ENCODE assay signal across 11 cellular contexts in genomic region chr17:118339-118917, GRCh38. TPM values are rescaled to one million over a fixed set of nuclear protein-coding genes. Genes with fewer than 3 reads are reported as not detected.
A peak's percentile ranks its signal among the peaks of the same experiment; 100 is the strongest.
DNase-seq lines count a peak whose midpoint lies in the region; ATAC-seq and TF ChIP-seq lines count a peak whose summit lies in the region.
"Not testable (repeated sequence)": the region's sequence is repeated elsewhere in the genome, so short reads cannot be mapped to it uniquely, and the experiment has no call there.
"Had no signal": no experiment of that assay in that cellular context is flagged by ENCODE, and none has a peak within 500 bp of the region (broad histone marks: within the 10 kb centered on the region; RNA-seq: fewer than 3 reads in every experiment).

No MANE protein-coding gene starts in this region.

- H2BK12ac ChIP-seq in H9 (ENCODE audit: insufficient read length, low read depth, low read length): not testable (repeated sequence)

- H2BK5ac ChIP-seq in H9 (ENCODE audit: insufficient read length, low read length): not testable (repeated sequence)

- not testable (repeated sequence) for H2AFZ ChIP-seq in H9 (ENCODE audit: low read length)

- H3T11ph ChIP-seq in H9 (ENCODE audit: low read length): not testable (repeated sequence)

- H4K5ac ChIP-seq in H9 (ENCODE audit: insufficient read length, low read depth, low read length): not testable (repeated sequence)

- not testable (repeated sequence) for H4K20me1 ChIP-seq in H9 (ENCODE audit: control insufficient read depth, insufficient read depth, insufficient read length)

- H3K9me3 Mint-ChIP-seq in CD14-positive monocyte; H9; activated naive CD4-positive, alpha-beta T cell treated with anti-CD3 and anti-CD28 coated beads, Interleukin-2, amount 50 U/mL, for 72 hours: not testable (repeated sequence)

- H3K4me3 ChIP-seq in dorsolateral prefrontal cortex; retinal pigment epithelial cell (ENCODE audit: low read length): not testable (repeated sequence)

- H3K79me2 ChIP-seq in H9 (ENCODE audit: insufficient read depth, low read length): not testable (repeated sequence)

- not testable (repeated sequence) for H2BK20ac ChIP-seq in H9 (ENCODE audit: low read depth, low read length, poor library complexity, severe bottlenecking)

- not testable (repeated sequence) for H3K27me3 ChIP-seq in H9 (ENCODE audit: insufficient read depth, low read length); dorsolateral prefrontal cortex

- not testable (repeated sequence) for H3K4me2 ChIP-seq in H9 (ENCODE audit: insufficient read depth, insufficient read length, low read length)

- H2AK5ac ChIP-seq in H9 (ENCODE audit: insufficient read length, low read length): not testable (repeated sequence)

- H3K9ac ChIP-seq in H9 (ENCODE audit: extremely low read depth, insufficient read length, low read length): not testable (repeated sequence)

- not testable (repeated sequence) for H2BK120ac ChIP-seq in H9 (ENCODE audit: low read depth, low read length, poor library complexity, severe bottlenecking)

- H3K4ac ChIP-seq in H9 (ENCODE audit: low read depth, low read length): not testable (repeated sequence)

- H3K14ac ChIP-seq in H9 (ENCODE audit: insufficient read depth, low read length): not testable (repeated sequence)

- H3K18ac ChIP-seq in H9 (ENCODE audit: insufficient read length, low read depth, low read length): not testable (repeated sequence)

- not testable (repeated sequence) for H3K4me3 Mint-ChIP-seq in CD14-positive monocyte, H9

- not testable (repeated sequence) for H3K27ac ChIP-seq in H9 (ENCODE audit: insufficient read length, low read depth, low read length); dorsolateral prefrontal cortex

- not testable (repeated sequence) for H3K4me1 ChIP-seq in H9 (ENCODE audit: insufficient read depth, low read length)

- H4K8ac ChIP-seq in H9 (replicated peaks; ENCODE audit: insufficient read length, low read depth, low read length): not testable (repeated sequence)

- not testable (repeated sequence) for H3K23ac ChIP-seq in H9 (ENCODE audit: insufficient read length, low read depth, low read length)

- not testable (repeated sequence) for H3K27me3 Mint-ChIP-seq in CD14-positive monocyte (ENCODE audit: low read depth in 3 of 3); H9 (ENCODE audit: low read depth)

- ATAC-seq in activated naive CD4-positive, alpha-beta T cell treated with anti-CD3 and anti-CD28 coated beads, Interleukin-2, amount 50 U/mL, for 72 hours; left cardiac atrium: not testable (repeated sequence)

- DNase-seq in CD14-positive monocyte (ENCODE audit: low spot score) (peak; percentile 53), H9 (peak; percentile 26), RPMI7951 (ENCODE audit: low read depth) (peak; percentile 10), dorsolateral prefrontal cortex (peak in 6 of 10 donors; percentile 41 to 81 (median 52)), left cardiac atrium (peak; percentile 70), mucosa of gallbladder (ENCODE audit: low spot score) (peak; percentile 70)
- peak; percentile 62 to 65 for DNase-seq in activated naive CD4-positive, alpha-beta T cell treated with anti-CD3 and anti-CD28 coated beads, Interleukin-2, amount 50 U/mL, for 72 hours (ENCODE audit: low spot score in 2 of 2)
- not testable (repeated sequence) for DNase-seq in retinal pigment epithelial cell (ENCODE audit: low read depth)

- not testable (repeated sequence) for H2BK15ac ChIP-seq in H9 (ENCODE audit: low read depth, low read length)

- H3K27ac Mint-ChIP-seq in CD14-positive monocyte; H9; activated naive CD4-positive, alpha-beta T cell treated with anti-CD3 and anti-CD28 coated beads, Interleukin-2, amount 50 U/mL, for 72 hours: not testable (repeated sequence)

- not testable (repeated sequence) for H3K79me1 ChIP-seq in H9 (ENCODE audit: insufficient read depth, low read depth, low read length, poor library complexity, severe bottlenecking)

- not testable (repeated sequence) for H3K23me2 ChIP-seq in H9 (ENCODE audit: insufficient read length, low read depth, low read length, poor library complexity, severe bottlenecking)

- TF ChIP-seq CTCF in CD14-positive monocyte (IDR thresholded peaks at IDR 0.05): peak; percentile 63
- TF ChIP-seq CTCF in H9 (conservative IDR thresholded peaks at IDR 0.05): peak; percentile 51
- peak in 45 of 56 donors; percentile 9 to 80 (median 65) for TF ChIP-seq CTCF in dorsolateral prefrontal cortex (IDR thresholded peaks at IDR 0.05 in 54 of 56, conservative IDR thresholded peaks at IDR 0.05 in 2 of 56; ENCODE audit: low read depth in 1 of 56, partially characterized antibody in 56 of 56)
- TF ChIP-seq CTCF in retinal pigment epithelial cell (conservative IDR thresholded peaks at IDR 0.05; ENCODE audit: low read depth, low read length): peak; percentile 50

- H4K91ac ChIP-seq in H9 (ENCODE audit: insufficient read length, low read depth, low read length): not testable (repeated sequence)

- intact Hi-C loops in CD14-positive monocyte (cut with micrococcal nuclease); dorsolateral prefrontal cortex (cut with DNase I); left cardiac atrium (cut with DNase I): not testable (repeated sequence)

- not testable (repeated sequence) for H3K4me1 Mint-ChIP-seq in CD14-positive monocyte, H9

- H3K56ac ChIP-seq in H9 (ENCODE audit: insufficient read length, low read depth, low read length): not testable (repeated sequence)

- no CpG with 5 or more reads among the region's 20 CpGs for WGBS in H9 (ENCODE audit: extremely low coverage, insufficient read length, low lambda C conversion rate)

- H3K9me3 ChIP-seq in H9 (ENCODE audit: control insufficient read depth, low read depth, low read length): not testable (repeated sequence)

- not testable (repeated sequence) for H3K36me3 Mint-ChIP-seq in CD14-positive monocyte; H9 (ENCODE audit: insufficient read depth in 1 of 3, low read depth in 3 of 3); activated naive CD4-positive, alpha-beta T cell treated with anti-CD3 and anti-CD28 coated beads, Interleukin-2, amount 50 U/mL, for 72 hours

RNA-seq across cellular contexts. Expression of gene SCGB1C2, which starts 18.9 kb away (rescaled TPM):
- polyA plus RNA-seq in CD14-positive monocyte: not detected
- total RNA-seq in H9 (2021): not detected in 2 replicates
- not detected in 2 replicates for total RNA-seq in RPMI7951 (2014; rRNA removed; shearing (Covaris generic))
- total RNA-seq in activated naive CD4-positive, alpha-beta T cell treated with anti-CD3 and anti-CD28 coated beads, Interleukin-2, amount 50 U/mL, for 72 hours: not detected
- total RNA-seq in dorsolateral prefrontal cortex: not detected
- not detected for total RNA-seq in left cardiac atrium
- not detected for total RNA-seq in mucosa of gallbladder
- total RNA-seq: gastroesophageal sphincter, Peyer's patch, right atrium auricular region had no signal
